Comparison of ENCODE assay signal across 26 cellular contexts in the genomic region with DNA sequence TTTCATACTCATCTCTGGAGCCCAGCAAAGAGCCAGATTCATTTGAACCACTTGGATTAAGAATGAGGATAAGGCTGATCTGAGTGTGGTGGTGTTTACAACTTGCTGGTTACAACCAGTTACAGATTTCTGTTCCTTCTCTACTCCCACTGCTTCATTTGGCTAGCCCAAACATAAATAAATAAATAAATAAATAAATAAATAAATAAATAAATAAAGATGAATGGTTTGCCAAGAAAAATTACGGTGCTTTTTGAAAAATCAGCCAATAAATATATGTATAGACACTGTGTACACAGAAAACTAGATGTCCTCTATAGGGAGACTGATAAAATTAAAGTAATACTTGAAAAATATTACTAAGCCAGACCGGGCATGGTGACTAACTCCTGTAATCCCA. TPM values are rescaled to one million over a fixed set of nuclear protein-coding genes. Genes with fewer than 3 reads are reported as not detected.
"Had no signal": no experiment of that assay in that cellular context is flagged by ENCODE, and none has a peak within 500 bp of the region (broad histone marks: within the 10 kb centered on the region; RNA-seq: fewer than 3 reads in every experiment).

No MANE protein-coding gene starts in this region.

- H3K4me1 Mint-ChIP-seq: endodermal cell; mesothelial cell of epicardium; naive thymus-derived CD4-positive, alpha-beta T cell had no signal

- H3K4me1 ChIP-seq: colonic mucosa, gastrocnemius medialis, left lung had no signal

- H3K27me3 ChIP-seq: colonic mucosa, esophagus squamous epithelium, gastrocnemius medialis, left lung had no signal

- H3K4me3 ChIP-seq: colonic mucosa, esophagus squamous epithelium, gastrocnemius medialis, heart right ventricle, left lung, lower lobe of right lung had no signal

- H3K36me3 ChIP-seq: colonic mucosa, esophagus squamous epithelium, gastrocnemius medialis, heart right ventricle, left lung, lower lobe of right lung had no signal

- H3K27ac ChIP-seq: colonic mucosa, epithelial cell of prostate, esophagus squamous epithelium, gastrocnemius medialis, heart right ventricle, left lung, lower lobe of right lung had no signal

- ATAC-seq: effector memory CD8-positive, alpha-beta T cell; esophagus mucosa; gastrocnemius medialis; heart right ventricle; left cardiac atrium; left lung; left ventricle myocardium superior; lower lobe of right lung; naive thymus-derived CD4-positive, alpha-beta T cell had no signal

- H3K36me3 Mint-ChIP-seq: mesothelial cell of epicardium; naive thymus-derived CD4-positive, alpha-beta T cell had no signal

- DNase-seq: colonic mucosa; cortex of kidney; effector CD8-positive, alpha-beta T cell; effector memory CD8-positive, alpha-beta T cell; endodermal cell; erythroblast; esophagus squamous epithelium; foreskin fibroblast; foreskin melanocyte; gastrocnemius medialis; glutamatergic neuron; head of caudate nucleus; heart right ventricle; hippocampal formation; left cardiac atrium; left lung; left ventricle myocardium superior; lower lobe of right lung; mesenchymal stem cell; naive thymus-derived CD4-positive, alpha-beta T cell had no signal

- H3K9me3 Mint-ChIP-seq: dendritic cell treated with granulocyte-macrophage colony-stimulating factor and Interleukin-4, amounts not matched to agents 40 ng/mL and 50 ng/mL, for 4 days; effector memory CD8-positive, alpha-beta T cell; endodermal cell; mesothelial cell of epicardium; naive thymus-derived CD4-positive, alpha-beta T cell had no signal

- H3K4me3 Mint-ChIP-seq: dendritic cell treated with granulocyte-macrophage colony-stimulating factor and Interleukin-4, amounts not matched to agents 40 ng/mL and 50 ng/mL, for 4 days; effector memory CD8-positive, alpha-beta T cell; endodermal cell; mesothelial cell of epicardium; naive thymus-derived CD4-positive, alpha-beta T cell had no signal

- H3K9me3 ChIP-seq: colonic mucosa, esophagus squamous epithelium, gastrocnemius medialis, heart right ventricle, left lung, lower lobe of right lung had no signal

- H3K27ac Mint-ChIP-seq: dendritic cell treated with granulocyte-macrophage colony-stimulating factor and Interleukin-4, amounts not matched to agents 40 ng/mL and 50 ng/mL, for 4 days; effector memory CD8-positive, alpha-beta T cell; endodermal cell; mesothelial cell of epicardium had no signal

RNA-seq across cellular contexts. Expression of gene KLB, which starts 34.9 kb away (rescaled TPM):
- total RNA-seq: glomerular endothelial cell; mesothelial cell of epicardium; mucosa of gallbladder; naive thymus-derived CD4-positive, alpha-beta T cell had no signal
